Comparison of ENCODE assay signal across 8 cellular contexts in the genomic region with DNA sequence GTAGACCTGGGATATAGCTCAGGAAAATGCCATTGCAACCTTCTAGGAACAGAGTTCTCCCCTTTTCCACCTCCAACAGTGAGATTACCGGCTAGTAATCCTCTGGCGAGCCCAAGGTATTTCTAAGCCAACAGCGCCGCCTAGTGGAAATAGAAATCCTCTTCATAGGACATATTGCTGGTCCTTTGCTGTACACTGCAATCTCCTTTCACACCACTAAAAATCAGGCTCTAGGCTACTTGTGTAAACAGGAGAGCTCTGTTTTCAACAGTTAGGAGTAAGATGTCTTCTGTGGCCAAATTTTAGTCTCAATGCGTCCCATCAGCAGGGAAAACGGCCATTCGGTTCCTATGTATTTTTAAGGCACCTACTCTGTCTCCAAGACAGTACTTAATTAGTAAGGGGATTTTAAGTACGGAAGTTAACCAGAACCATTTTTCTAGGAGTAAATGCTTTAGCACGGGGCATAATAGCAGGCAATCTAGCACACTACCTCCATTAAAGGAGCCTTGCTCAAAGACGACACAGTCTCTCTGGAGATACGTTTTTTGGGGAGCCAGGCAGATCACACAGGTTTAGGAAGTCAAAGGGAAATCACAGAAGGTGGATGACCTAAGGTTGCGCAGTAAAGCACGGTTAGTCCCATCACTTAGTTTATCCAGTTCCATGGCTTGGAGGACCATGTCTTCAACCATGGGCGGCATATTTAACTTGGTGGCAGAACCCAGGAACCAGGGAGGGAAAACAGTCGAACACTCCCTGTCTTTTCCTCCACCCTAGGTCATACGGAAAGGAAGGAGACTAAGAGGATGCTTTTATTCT. TPM values are rescaled to one million over a fixed set of nuclear protein-coding genes. Genes with fewer than 3 reads are reported as not detected.
DNase-seq lines count a peak whose midpoint lies in the region; ATAC-seq and TF ChIP-seq lines count a peak whose summit lies in the region.

No MANE protein-coding gene starts in this region.

- no peaks in the 10 kb centered on the region for H3K27me3 ChIP-seq in lung (ENCODE audit: control insufficient read depth, insufficient read depth)

- H3K4me1 Mint-ChIP-seq in activated CD4-positive, alpha-beta T cell treated with anti-CD3 and anti-CD28 coated beads, Interleukin-2, amount 10 ng/mL, durations not matched to agents 7 days and 5 days, result peaks cover 25% of the 10 kb centered on the region

- peaks cover 2% of the 10 kb centered on the region for H3K36me3 Mint-ChIP-seq in activated CD4-positive, alpha-beta T cell treated with anti-CD3 and anti-CD28 coated beads, Interleukin-2, amount 10 ng/mL, durations not matched to agents 7 days and 5 days (ENCODE audit: low read depth)

- 62 to 68% methylated on average over 16 of the region's 16 CpGs for WGBS in lung, 2 donors

- H3K27ac ChIP-seq in lung (ENCODE audit: low read depth in 1 of 2, low read length in 1 of 2), result no peak overlapping the region

- CTCF ChIA-PET in activated CD4-positive, alpha-beta T cell treated with anti-CD3 and anti-CD28 coated beads, Interleukin-2, amount 10 ng/mL, durations not matched to agents 7 days and 5 days (lab: Charles Lee), result interaction anchor here (0.7 to 6.3 kb wide), 11 partner anchors 9 to 838 kb away, joined by 3 to 30 read pairs (median 4); no protein-coding TSS in a partner anchor

- peaks cover 5% of the 10 kb centered on the region for H3K27me3 Mint-ChIP-seq in activated CD4-positive, alpha-beta T cell treated with anti-CD3 and anti-CD28 coated beads, Interleukin-2, amount 10 ng/mL, durations not matched to agents 7 days and 5 days

- H3K4me1 ChIP-seq in lung (ENCODE audit: control insufficient read depth in 2 of 2, insufficient read depth in 2 of 2, low read length in 2 of 2), result peaks cover 0 to 2% of the 10 kb centered on the region in 2 donors

- H3K4me3 Mint-ChIP-seq in activated CD4-positive, alpha-beta T cell treated with anti-CD3 and anti-CD28 coated beads, Interleukin-2, amount 10 ng/mL, durations not matched to agents 7 days and 5 days, result no peak overlapping the region

- peak; percentile 77 for TF ChIP-seq CTCF in lung (IDR thresholded peaks at IDR 0.05; ENCODE audit: control extremely low read depth, extremely low read depth)

- no peaks in the 10 kb centered on the region for H3K9me3 ChIP-seq in lung (ENCODE audit: control insufficient read depth in 2 of 2, insufficient read depth in 1 of 2, low read length in 1 of 2)

- no peaks in the 10 kb centered on the region for H3K9me3 Mint-ChIP-seq in activated CD4-positive, alpha-beta T cell treated with anti-CD3 and anti-CD28 coated beads, Interleukin-2, amount 10 ng/mL, durations not matched to agents 7 days and 5 days

- H3K27ac Mint-ChIP-seq in activated CD4-positive, alpha-beta T cell treated with anti-CD3 and anti-CD28 coated beads, Interleukin-2, amount 10 ng/mL, durations not matched to agents 7 days and 5 days, result peak overlapping the region; percentile 28

- peak; percentile 97 for ATAC-seq in GM19463 (IDR thresholded peaks at IDR 0.05; ENCODE audit: unreplicated experiment)
- peak; percentile 98 for ATAC-seq in HG03521 (IDR thresholded peaks at IDR 0.05; ENCODE audit: unreplicated experiment)
- peak; percentile 98 for ATAC-seq in lung (ENCODE audit: insufficient read depth, low FRiP score)

- no peaks in the 10 kb centered on the region for H3K36me3 ChIP-seq in lung (ENCODE audit: control insufficient read depth in 2 of 2, insufficient read depth in 2 of 2, low read length in 2 of 2)

- no peak overlapping the region for H3K4me3 ChIP-seq in lung

- peak; percentile 87 for DNase-seq in COLO829 (ENCODE audit: low spot score)
- DNase-seq in NCI-H748 (lab: John Stamatoyannopoulos, UW; ENCODE audit: unreplicated experiment), result peak; percentile 73
- peak; percentile 90 for DNase-seq in activated CD4-positive, alpha-beta T cell treated with anti-CD3 and anti-CD28 coated beads, Interleukin-2, amount 10 ng/mL, durations not matched to agents 7 days and 5 days
- DNase-seq in dermis blood vessel endothelial cell, result peak; percentile 92
- peak; percentile 86 for DNase-seq in lung (ENCODE audit: low spot score)
- DNase-seq in stimulated activated CD8-positive, alpha-beta memory T cell treated with anti-CD3 and anti-CD28 coated beads, Interleukin-15, amount 100 ng/mL, for 4 hours (ENCODE audit: low read depth in 2 of 2), result peak; percentile 7 to 51

- POLR2A ChIA-PET in activated CD4-positive, alpha-beta T cell treated with anti-CD3 and anti-CD28 coated beads, Interleukin-2, amount 10 ng/mL, durations not matched to agents 7 days and 5 days (lab: Charles Lee), result interaction anchor here (0.6 to 0.7 kb wide), 2 partner anchors 23 to 152 kb away, joined by 3 read pairs; no protein-coding TSS in a partner anchor

RNA-seq across cellular contexts. Expression of a gene that starts 43.8 kb away (rescaled TPM):
- 1 to 10 TPM; 5.0 to 6.8 TPM for total RNA-seq in activated CD4-positive, alpha-beta T cell treated with anti-CD3 and anti-CD28 coated beads, Interleukin-2, amount 10 ng/mL, durations not matched to agents 7 days and 5 days
- total RNA-seq in dermis blood vessel endothelial cell (5.4 and 14.4 TPM in 2 replicates), lung (10 to 100 TPM in 1 of 2 donors, 1 to 10 TPM in 1; 8.1 to 52.1 TPM)
- 10 to 100 TPM in 1 of 2 donors, 1 to 10 TPM in 1; 6.3 to 13.1 TPM for polyA plus RNA-seq in lung

Comparison
In these comparisons a context has a peak if more than half of its experiments do, and no peak if none do; other contexts are left out.
1. DNase-seq: peak in every context shown above with its lines; median percentile 92 in dermis blood vessel endothelial cell; 90 in activated CD4-positive, alpha-beta T cell treated with anti-CD3 and anti-CD28 coated beads, Interleukin-2, amount 10 ng/mL, durations not matched to agents 7 days and 5 days; 87 in COLO829; 86 in lung; 73 in NCI-H748; 29 in stimulated activated CD8-positive, alpha-beta memory T cell treated with anti-CD3 and anti-CD28 coated beads, Interleukin-15, amount 100 ng/mL, for 4 hours.